In genomic region chr2:207624170-207625013, GRCh38 we compare ENCODE assay signal across 8 cellular contexts. TPM values are rescaled to one million over a fixed set of nuclear protein-coding genes. Genes with fewer than 3 reads are reported as not detected.
A peak's percentile ranks its signal among the peaks of the same experiment; 100 is the strongest.
DNase-seq lines count a peak whose midpoint lies in the region; ATAC-seq and TF ChIP-seq lines count a peak whose summit lies in the region.

No MANE protein-coding gene starts in this region.

- no peaks in the 10 kb centered on the region for H3K9me3 ChIP-seq in endodermal cell (ENCODE audit: control insufficient read depth, low read length)

- H3K36me3 ChIP-seq in BJ (ENCODE audit: control insufficient read depth, insufficient read depth, low read length) (peaks cover 7% of the 10 kb centered on the region), endodermal cell (ENCODE audit: control insufficient read depth, insufficient read depth, low read length) (peaks cover 31% of the 10 kb centered on the region)

- DNase-seq in BJ (ENCODE audit: low read depth) (no peak), NOMO-1 (lab: John Stamatoyannopoulos, UW; ENCODE audit: unreplicated experiment in 2 of 2) (peak; percentile 69 to 76), endodermal cell (peak; percentile 86), mesenteric fat pad (ENCODE audit: low spot score) (peak; percentile 92)
- peak; percentile 65 for DNase-seq in activated CD8-positive, alpha-beta memory T cell treated with anti-CD3 and anti-CD28 coated beads, Interleukin-2, amount 50 U/mL, for 4 hours
- peak; percentile 27 to 30 for DNase-seq in stimulated activated CD8-positive, alpha-beta memory T cell treated with anti-CD3 and anti-CD28 coated beads, Interleukin-15, amount 100 ng/mL, for 4 hours (ENCODE audit: low read depth in 2 of 2)

- H3K4me3 ChIP-seq in BJ (ENCODE audit: low read depth, low read length) (peak overlapping the region; percentile 88), endodermal cell (ENCODE audit: low read length) (peak overlapping the region; percentile 92)

- H3K4me3 Mint-ChIP-seq in endodermal cell = peak overlapping the region; percentile 81

- peaks cover 37% of the 10 kb centered on the region for H3K36me3 Mint-ChIP-seq in endodermal cell (ENCODE audit: low read depth)

- no peaks in the 10 kb centered on the region for H3K9me3 Mint-ChIP-seq in endodermal cell

- H3K4me1 Mint-ChIP-seq in endodermal cell = peaks cover 9% of the 10 kb centered on the region

- 3 to 4% methylated on average over 7 to 47 of the region's 47 CpGs for WGBS in endodermal cell (ENCODE audit: insufficient coverage in 1 of 2, insufficient read length in 1 of 2), 2 experiments

- POLR2A ChIA-PET in BJ (lab: Charles Lee) = interaction anchor here (0.6 kb wide), 1 partner anchor 91 kb away, joined by 3 read pairs; no protein-coding TSS in a partner anchor

- peak overlapping the region; percentile 87 for H3K27ac Mint-ChIP-seq in endodermal cell

- CTCF ChIA-PET in BJ (lab: Yijun Ruan, JAX) = interaction anchor here (0.6 to 1.8 kb wide), 7 partner anchors 11 to 416 kb away, joined by 3 to 11 read pairs (median 4); no protein-coding TSS in a partner anchor

- no peaks in the 10 kb centered on the region for H3K4me1 ChIP-seq in endodermal cell (ENCODE audit: control insufficient read depth, insufficient read depth, low read length)

- H3K27me3 ChIP-seq in BJ (ENCODE audit: control insufficient read depth, insufficient read depth, low read length) = no peaks in the 10 kb centered on the region
- no peaks in the 10 kb centered on the region for H3K27me3 ChIP-seq in endodermal cell (ENCODE audit: control insufficient read depth, insufficient read depth, low read length, poor library complexity, severe bottlenecking)

- no peaks in the 10 kb centered on the region for H3K27me3 Mint-ChIP-seq in endodermal cell (ENCODE audit: insufficient read depth)

- no peak for TF ChIP-seq CTCF in BJ (IDR thresholded peaks at IDR 0.05; ENCODE audit: insufficient read depth, low read depth, low read length)
- TF ChIP-seq CTCF in endodermal cell (conservative IDR thresholded peaks at IDR 0.05) = no peak

- H3K9ac ChIP-seq in endodermal cell (ENCODE audit: extremely low read depth, low read length, poor library complexity, severe bottlenecking) = peak overlapping the region; percentile 72

- H3K27ac ChIP-seq in endodermal cell (ENCODE audit: low read depth, low read length) = peak overlapping the region; percentile 84

- ATAC-seq in GM19035 (IDR thresholded peaks at IDR 0.05; ENCODE audit: unreplicated experiment) (peak; percentile 41), HG03196 (IDR thresholded peaks at IDR 0.05; ENCODE audit: unreplicated experiment) (peak; percentile 40)

RNA-seq across cellular contexts. Expression of gene METTL21A, which starts 0.8 kb away (rescaled TPM):
- 9.9 and 11.3 TPM in 2 replicates for polyA plus RNA-seq in BJ (2011; rRNA removed)
- 2.0 and 3.3 TPM in 2 replicates for polyA minus RNA-seq in BJ (2011; rRNA and poly(A)+ RNA removed)
- total RNA-seq in endodermal cell (10 to 100 TPM; 43.4 to 61.2 TPM), mesenteric fat pad (16.3 TPM)
- polyA plus RNA-seq in endodermal cell (2013, experiment 1 of 2) = 37.1 TPM
- 38.1 TPM for polyA plus RNA-seq in endodermal cell (2013, experiment 2 of 2)
